ENCODE assay signal across 11 cellular contexts in genomic region chr17:13415877-13416416, GRCh38.
DNase-seq lines count a peak whose midpoint lies in the region; ATAC-seq and TF ChIP-seq lines count a peak whose summit lies in the region.
"Had no signal": no experiment of that assay in that cellular context is flagged by ENCODE, and none has a peak within 500 bp of the region (broad histone marks: within the 10 kb centered on the region; RNA-seq: fewer than 3 reads in every experiment).

No MANE protein-coding gene starts in this region.

- H3K4me3 Mint-ChIP-seq in HFFc6, result peak overlapping the region; percentile 51

- H3K27me3 Mint-ChIP-seq in HFFc6 (ENCODE audit: insufficient read depth), result no peaks in the 10 kb centered on the region

- 4% methylated on average over 12 of the region's 13 CpGs for WGBS in SK-N-SH (ENCODE audit: low lambda C conversion rate)
- 12 to 21% methylated on average over 13 of the region's 13 CpGs for WGBS in heart right ventricle, 2 donors
- 48 to 55% methylated on average over 13 of the region's 13 CpGs for WGBS in testis, 2 donors

- intact Hi-C loops in heart right ventricle (cut with DNase I) (loop anchor here in 2 of 10 donors (10.0 kb wide), 2 partner anchors 61 to 1669 kb away; no protein-coding TSS in a partner anchor), testis (cut with DNase I; ENCODE audit: low total_unique reads) (no loop called here), uterus (cut with DNase I; ENCODE audit: low total_unique reads) (no loop called here)

- H3K4me3 ChIP-seq in SK-N-SH (ENCODE audit: low read depth in 2 of 2, low read length in 1 of 2) (peak overlapping the region; percentile 1 to 28; a peak in 1 of 4 replicates), heart right ventricle (no peak overlapping the region), testis (no peak overlapping the region), uterus (no peak overlapping the region)

- CTCF ChIA-PET in SK-N-SH (lab: Yijun Ruan, JAX), result interaction anchor here (0.9 to 1.6 kb wide), 7 partner anchors 9 to 385 kb away, joined by 3 to 8 read pairs (median 4); no protein-coding TSS in a partner anchor

- peaks cover 11% of the 10 kb centered on the region for H3F3A ChIP-seq in SK-N-SH (replicated peaks; ENCODE audit: insufficient read depth)

- H3K36me3 Mint-ChIP-seq in HFFc6 (ENCODE audit: low read depth), result no peaks in the 10 kb centered on the region

- no peaks in the 10 kb centered on the region for H3K36me3 ChIP-seq in SK-N-SH (replicated peaks in 1 of 2; ENCODE audit: control insufficient read depth in 1 of 2, insufficient read depth in 2 of 2, low read length in 1 of 2)
- no peaks in the 10 kb centered on the region for H3K36me3 ChIP-seq in heart right ventricle
- H3K36me3 ChIP-seq in testis (ENCODE audit: low read depth, missing control alignments), result no peaks in the 10 kb centered on the region
- H3K36me3 ChIP-seq in uterus, result no peaks in the 10 kb centered on the region

- H3K79me2 ChIP-seq in SK-N-SH (ENCODE audit: insufficient read depth), result no peaks in the 10 kb centered on the region

- H3K9me3 ChIP-seq in SK-N-SH (no peaks in the 10 kb centered on the region), heart right ventricle (peaks cover 0 to 4% (median 0%) of the 10 kb centered on the region in 11 donors), testis (no peaks in the 10 kb centered on the region), uterus (no peaks in the 10 kb centered on the region)

- no peak for TF ChIP-seq POLR2A in testis (IDR thresholded peaks at IDR 0.05)
- TF ChIP-seq POLR2A in uterus (IDR thresholded peaks at IDR 0.05), result no peak

- no peak overlapping the region; the same call in 1 of the 2 replicates for H2AFZ ChIP-seq in SK-N-SH (ENCODE audit: low read depth)

- H3K4me1 ChIP-seq in SK-N-SH (ENCODE audit: control insufficient read depth in 1 of 2, insufficient read depth in 2 of 2, low read depth in 1 of 2, low read length in 1 of 2), result peaks cover 9 to 23% of the 10 kb centered on the region in 2 experiments; a peak in 3 of 4 replicates
- H3K4me1 ChIP-seq in heart right ventricle, result peaks cover 2 to 28% (median 18%) of the 10 kb centered on the region in 9 donors
- no peaks in the 10 kb centered on the region for H3K4me1 ChIP-seq in testis
- no peaks in the 10 kb centered on the region for H3K4me1 ChIP-seq in uterus

- H3K4me2 ChIP-seq in SK-N-SH, result peak overlapping the region; percentile 70

- H3K27ac Mint-ChIP-seq in HFFc6, result peak overlapping the region; percentile 65

- H3K27ac ChIP-seq in SK-N-SH (ENCODE audit: low read depth in 2 of 2, low read length in 1 of 2), result peak overlapping the region; percentile 67
- H3K27ac ChIP-seq in heart right ventricle, result peak overlapping the region in 8 of 10 donors; percentile 8 to 73 (median 58)
- H3K27ac ChIP-seq in testis, result no peak overlapping the region
- H3K27ac ChIP-seq in uterus, result no peak overlapping the region

- peak overlapping the region; percentile 29; the same call in 1 of the 2 replicates for H3K9ac ChIP-seq in SK-N-SH

- H3K4me1 Mint-ChIP-seq in HFFc6 (ENCODE audit: low read depth), result peaks cover 70% of the 10 kb centered on the region

- DNase-seq in HFFc6 (peak; percentile 78), SK-N-SH (peak; percentile 74), heart right ventricle (peak; percentile 35 to 72), testis (peak; percentile 37), uterus (no peak), occipital lobe (lab: John Stamatoyannopoulos, UW) (no peak)
- DNase-seq: activated effector memory CD4-positive, alpha-beta T cell treated with Interleukin-2 at 50 U/mL for 16 hours; kidney; NCI-H1417 had no signal

- H3K9me2 ChIP-seq in SK-N-SH, result no peaks in the 10 kb centered on the region

- no peaks in the 10 kb centered on the region for H4K20me1 ChIP-seq in SK-N-SH (ENCODE audit: insufficient read depth)

- peak; percentile 55 for TF ChIP-seq RAD21 in SK-N-SH (IDR thresholded peaks at IDR 0.05; ENCODE audit: low read length)

- H3K27me3 ChIP-seq in SK-N-SH (ENCODE audit: insufficient read depth) (no peaks in the 10 kb centered on the region), heart right ventricle (no peaks in the 10 kb centered on the region), testis (no peaks in the 10 kb centered on the region), uterus (no peaks in the 10 kb centered on the region)

- H3K9me3 Mint-ChIP-seq in HFFc6, result no peaks in the 10 kb centered on the region

- TF ChIP-seq EP300 in SK-N-SH (IDR thresholded peaks at IDR 0.05; ENCODE audit: borderline replicate concordance in 1 of 2, low read depth in 1 of 2, low read length in 1 of 2), result peak; percentile 77 to 86; a peak in 3 of 4 replicates

- TF ChIP-seq CTCF in HFFc6 (IDR thresholded peaks at IDR 0.05) (no peak), SK-N-SH (IDR thresholded peaks at IDR 0.05) (no peak), heart right ventricle (IDR thresholded peaks at IDR 0.05) (peak in 1 of 9 donors; percentile 19), testis (IDR thresholded peaks at IDR 0.05) (no peak), uterus (IDR thresholded peaks at IDR 0.05) (no peak)

- POLR2A ChIA-PET in SK-N-SH (lab: Yijun Ruan, JAX), result interaction anchor here (0.9 to 1.5 kb wide), 6 partner anchors 10 to 97 kb away, joined by 3 to 5 read pairs (median 3); no protein-coding TSS in a partner anchor

- ATAC-seq in heart right ventricle (peak; percentile 64 to 93 (median 82)), GM21619 (IDR thresholded peaks at IDR 0.05; ENCODE audit: unreplicated experiment) (no peak), HG03378 (IDR thresholded peaks at IDR 0.05; ENCODE audit: unreplicated experiment) (no peak)

TF ChIP-seq in SK-N-SH, 30 proteins besides CTCF, POLR2A, EP300 and RAD21 (continues in another document):
- no peak for TF ChIP-seq EZH2phosphoT487 (IDR thresholded peaks at IDR 0.05; ENCODE audit: borderline replicate concordance, low read depth)
- peak; percentile 64; the same call in 1 of the 2 replicates for TF ChIP-seq POLR2AphosphoS5 (IDR thresholded peaks at IDR 0.05; ENCODE audit: low read depth, low read length)
- peak; percentile 81; the same call in 1 of the 2 replicates for TF ChIP-seq RXRA (IDR thresholded peaks at IDR 0.05; ENCODE audit: borderline replicate concordance, low read depth)
- peak; percentile 21; the same call in 1 of the 2 replicates for TF ChIP-seq FOXM1 (IDR thresholded peaks at IDR 0.05; ENCODE audit: low read depth)
- TF ChIP-seq GABPA (IDR thresholded peaks at IDR 0.05; ENCODE audit: low read depth), result no peak
- TF ChIP-seq ELF1 (IDR thresholded peaks at IDR 0.05), result no peak
- no peak for TF ChIP-seq USF2 (IDR thresholded peaks at IDR 0.05; ENCODE audit: borderline replicate concordance, low read depth, low read length)
- TF ChIP-seq, protein P1, sequence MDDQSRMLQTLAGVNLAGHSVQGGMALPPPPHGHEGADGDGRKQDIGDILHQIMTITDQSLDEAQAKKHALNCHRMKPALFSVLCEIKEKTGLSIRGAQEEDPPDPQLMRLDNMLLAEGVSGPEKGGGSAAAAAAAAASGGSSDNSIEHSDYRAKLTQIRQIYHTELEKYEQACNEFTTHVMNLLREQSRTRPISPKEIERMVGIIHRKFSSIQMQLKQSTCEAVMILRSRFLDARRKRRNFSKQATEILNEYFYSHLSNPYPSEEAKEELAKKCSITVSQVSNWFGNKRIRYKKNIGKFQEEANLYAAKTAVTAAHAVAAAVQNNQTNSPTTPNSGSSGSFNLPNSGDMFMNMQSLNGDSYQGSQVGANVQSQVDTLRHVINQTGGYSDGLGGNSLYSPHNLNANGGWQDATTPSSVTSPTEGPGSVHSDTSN (IDR thresholded peaks at IDR 0.05), result peak; percentile 75
- TF ChIP-seq, protein P2, sequence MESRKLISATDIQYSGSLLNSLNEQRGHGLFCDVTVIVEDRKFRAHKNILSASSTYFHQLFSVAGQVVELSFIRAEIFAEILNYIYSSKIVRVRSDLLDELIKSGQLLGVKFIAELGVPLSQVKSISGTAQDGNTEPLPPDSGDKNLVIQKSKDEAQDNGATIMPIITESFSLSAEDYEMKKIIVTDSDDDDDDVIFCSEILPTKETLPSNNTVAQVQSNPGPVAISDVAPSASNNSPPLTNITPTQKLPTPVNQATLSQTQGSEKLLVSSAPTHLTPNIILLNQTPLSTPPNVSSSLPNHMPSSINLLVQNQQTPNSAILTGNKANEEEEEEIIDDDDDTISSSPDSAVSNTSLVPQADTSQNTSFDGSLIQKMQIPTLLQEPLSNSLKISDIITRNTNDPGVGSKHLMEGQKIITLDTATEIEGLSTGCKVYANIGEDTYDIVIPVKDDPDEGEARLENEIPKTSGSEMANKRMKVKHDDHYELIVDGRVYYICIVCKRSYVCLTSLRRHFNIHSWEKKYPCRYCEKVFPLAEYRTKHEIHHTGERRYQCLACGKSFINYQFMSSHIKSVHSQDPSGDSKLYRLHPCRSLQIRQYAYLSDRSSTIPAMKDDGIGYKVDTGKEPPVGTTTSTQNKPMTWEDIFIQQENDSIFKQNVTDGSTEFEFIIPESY (IDR thresholded peaks at IDR 0.05; ENCODE audit: borderline replicate concordance, low read depth), result no peak; the same call in 1 of the 2 replicates
- TF ChIP-seq TEAD4 (IDR thresholded peaks at IDR 0.05; ENCODE audit: borderline replicate concordance, insufficient read depth), result peak; percentile 85
- TF ChIP-seq, protein P3, sequence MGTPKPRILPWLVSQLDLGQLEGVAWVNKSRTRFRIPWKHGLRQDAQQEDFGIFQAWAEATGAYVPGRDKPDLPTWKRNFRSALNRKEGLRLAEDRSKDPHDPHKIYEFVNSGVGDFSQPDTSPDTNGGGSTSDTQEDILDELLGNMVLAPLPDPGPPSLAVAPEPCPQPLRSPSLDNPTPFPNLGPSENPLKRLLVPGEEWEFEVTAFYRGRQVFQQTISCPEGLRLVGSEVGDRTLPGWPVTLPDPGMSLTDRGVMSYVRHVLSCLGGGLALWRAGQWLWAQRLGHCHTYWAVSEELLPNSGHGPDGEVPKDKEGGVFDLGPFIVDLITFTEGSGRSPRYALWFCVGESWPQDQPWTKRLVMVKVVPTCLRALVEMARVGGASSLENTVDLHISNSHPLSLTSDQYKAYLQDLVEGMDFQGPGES (IDR thresholded peaks at IDR 0.05; ENCODE audit: low read depth, low read length), result no peak
- peak; percentile 25; the same call in 1 of the 2 replicates for TF ChIP-seq SMC3 (IDR thresholded peaks at IDR 0.05; ENCODE audit: low read depth, low read length)

Comparison
In these comparisons a context has a peak if more than half of its experiments do, and no peak if none do; other contexts are left out.
1. DNase-seq: peak in HFFc6 (single experiment), SK-N-SH (single experiment), heart right ventricle (2 of 2) and testis (single experiment); none in uterus (0 of 2) and occipital lobe (single experiment).
2. H3K27ac ChIP-seq: peak in SK-N-SH (2 of 2) and heart right ventricle (8 of 10); none in testis (0 of 2) and uterus (0 of 2).
3. H3K4me3 ChIP-seq: peak in SK-N-SH (2 of 2); none in heart right ventricle (0 of 10), testis (0 of 2) and uterus (0 of 2).
4. ATAC-seq: peak in heart right ventricle (8 of 8); none in GM21619 (single experiment) and HG03378 (single experiment).